Comparison of ENCODE assay signal across 1 cellular context in genomic region chr7:112592565-112592964, GRCh38.
TF ChIP-seq lines count a peak whose summit lies in the region.

No MANE protein-coding gene starts in this region.

TF ChIP-seq in GM23338, 12 proteins besides CTCF, POLR2A, EP300 and RAD21 (continued from another document):
- no peak for TF ChIP-seq ZNF462 (CRISPR knock-in tag; IDR thresholded peaks at IDR 0.05)
- no peak for TF ChIP-seq REST (IDR thresholded peaks at IDR 0.05; ENCODE audit: unreplicated experiment)
- no peak for TF ChIP-seq CREB1 (CRISPR knock-in tag; IDR thresholded peaks at IDR 0.05; ENCODE audit: low read depth)
- TF ChIP-seq ZNF331 (CRISPR knock-in tag; IDR thresholded peaks at IDR 0.05; ENCODE audit: low read depth) = no peak
